In the genomic region with DNA sequence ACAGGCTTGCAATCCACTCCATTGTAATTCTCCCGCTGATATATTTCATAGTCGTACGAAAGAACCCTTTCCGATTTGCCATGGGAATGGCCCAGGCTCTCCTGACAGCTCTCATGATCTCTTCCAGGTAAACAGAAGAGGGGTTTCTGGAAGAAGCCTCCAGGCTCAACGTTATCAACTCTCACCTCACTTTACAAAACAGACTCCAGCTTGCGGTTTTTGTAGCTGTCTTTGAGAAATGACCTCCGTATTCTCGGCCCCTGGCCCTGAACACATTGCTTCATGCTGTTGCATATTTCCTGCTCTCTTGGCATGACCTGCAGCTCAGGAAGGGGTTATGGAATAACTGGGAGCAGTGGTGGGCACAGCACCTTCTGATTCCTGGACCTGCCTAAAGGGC, we compare ENCODE assay signal across 22 cellular contexts.
"Had no signal": no experiment of that assay in that cellular context is flagged by ENCODE, and none has a peak within 500 bp of the region (broad histone marks: within the 10 kb centered on the region; RNA-seq: fewer than 3 reads in every experiment).

No MANE protein-coding gene starts in this region.

- H3K36me3 Mint-ChIP-seq: activated naive CD4-positive, alpha-beta T cell treated with anti-CD3 and anti-CD28 coated beads, Interleukin-2, amount 50 U/mL, for 24 hours had no signal

- H3K36me3 ChIP-seq: MG63 had no signal

- H3K4me3 Mint-ChIP-seq: activated CD8-positive, alpha-beta T cell treated with anti-CD3 and anti-CD28 coated beads, Interleukin-2, amount 10 ng/mL, durations not matched to agents 7 days and 5 days; activated naive CD4-positive, alpha-beta T cell treated with anti-CD3 and anti-CD28 coated beads, Interleukin-2, amount 50 U/mL, for 24 hours; brain; T-helper 1 cell treated with Interleukin-12 subunit alpha and Interleukin-12 subunit beta and Interleukin-4 antibody, amounts not matched to agents 30 μg/mL and 1 μg/mL, for 36 hours had no signal

- H3K27me3 ChIP-seq: MG63 had no signal

- ATAC-seq: activated CD4-positive, CD25-positive, alpha-beta regulatory T cell treated with anti-CD3 and anti-CD28 coated beads, Interleukin-2, amount 50 U/mL, for 24 hours; activated CD8-positive, alpha-beta T cell treated with anti-CD3 and anti-CD28 coated beads, Interleukin-2, amount 10 ng/mL, durations not matched to agents 7 days and 5 days; PC-3 had no signal

- DNase-seq: activated CD4-positive, alpha-beta T cell treated with anti-CD3 and anti-CD28 coated beads for 4 hours; activated CD4-positive, alpha-beta T cell treated with anti-CD3 and anti-CD28 coated beads, Interleukin-2, amount 50 U/mL, for 4 hours; activated CD8-positive, alpha-beta memory T cell treated with anti-CD3 and anti-CD28 coated beads, Interleukin-2, amount 50 U/mL, for 48 hours; activated CD8-positive, alpha-beta T cell treated with anti-CD3 and anti-CD28 coated beads, Interleukin-2, amount 10 ng/mL, durations not matched to agents 7 days and 5 days; activated effector memory CD4-positive, alpha-beta T cell treated with Interleukin-2 at 50 U/mL for 16 hours; activated naive CD4-positive, alpha-beta T cell; activated T-cell treated with anti-CD3 and anti-CD28 coated beads, Interleukin-2, amount 50 U/mL, for 1 hour; amniotic stem cell; caudate nucleus; MG63; NCI-H1105; NCI-H1436; NCI-H1694 treated with DMSO at 0.1 percent for 48 hours; NCI-H2029 treated with DMSO at 0.1 percent for 48 hours; NCI-H510A treated with DMSO at 0.1 percent for 48 hours; NCI-H69; PC-3; SHP77 treated with DMSO at 0.1 percent for 48 hours had no signal

- H3K4me3 ChIP-seq: MG63 had no signal

- H3K27me3 Mint-ChIP-seq: activated naive CD4-positive, alpha-beta T cell treated with anti-CD3 and anti-CD28 coated beads, Interleukin-2, amount 50 U/mL, for 24 hours; brain had no signal

- H3K9me3 Mint-ChIP-seq: activated naive CD4-positive, alpha-beta T cell treated with anti-CD3 and anti-CD28 coated beads, Interleukin-2, amount 50 U/mL, for 24 hours; brain; T-helper 1 cell treated with Interleukin-12 subunit alpha and Interleukin-12 subunit beta and Interleukin-4 antibody, amounts not matched to agents 30 μg/mL and 1 μg/mL, for 36 hours had no signal

- H3K9me3 ChIP-seq: MG63 had no signal

- H3K27ac Mint-ChIP-seq: activated CD8-positive, alpha-beta T cell treated with anti-CD3 and anti-CD28 coated beads, Interleukin-2, amount 10 ng/mL, durations not matched to agents 7 days and 5 days; activated naive CD4-positive, alpha-beta T cell treated with anti-CD3 and anti-CD28 coated beads, Interleukin-2, amount 50 U/mL, for 24 hours; brain had no signal
